8 cellular contexts compared by ENCODE assay signal in the genomic region with DNA sequence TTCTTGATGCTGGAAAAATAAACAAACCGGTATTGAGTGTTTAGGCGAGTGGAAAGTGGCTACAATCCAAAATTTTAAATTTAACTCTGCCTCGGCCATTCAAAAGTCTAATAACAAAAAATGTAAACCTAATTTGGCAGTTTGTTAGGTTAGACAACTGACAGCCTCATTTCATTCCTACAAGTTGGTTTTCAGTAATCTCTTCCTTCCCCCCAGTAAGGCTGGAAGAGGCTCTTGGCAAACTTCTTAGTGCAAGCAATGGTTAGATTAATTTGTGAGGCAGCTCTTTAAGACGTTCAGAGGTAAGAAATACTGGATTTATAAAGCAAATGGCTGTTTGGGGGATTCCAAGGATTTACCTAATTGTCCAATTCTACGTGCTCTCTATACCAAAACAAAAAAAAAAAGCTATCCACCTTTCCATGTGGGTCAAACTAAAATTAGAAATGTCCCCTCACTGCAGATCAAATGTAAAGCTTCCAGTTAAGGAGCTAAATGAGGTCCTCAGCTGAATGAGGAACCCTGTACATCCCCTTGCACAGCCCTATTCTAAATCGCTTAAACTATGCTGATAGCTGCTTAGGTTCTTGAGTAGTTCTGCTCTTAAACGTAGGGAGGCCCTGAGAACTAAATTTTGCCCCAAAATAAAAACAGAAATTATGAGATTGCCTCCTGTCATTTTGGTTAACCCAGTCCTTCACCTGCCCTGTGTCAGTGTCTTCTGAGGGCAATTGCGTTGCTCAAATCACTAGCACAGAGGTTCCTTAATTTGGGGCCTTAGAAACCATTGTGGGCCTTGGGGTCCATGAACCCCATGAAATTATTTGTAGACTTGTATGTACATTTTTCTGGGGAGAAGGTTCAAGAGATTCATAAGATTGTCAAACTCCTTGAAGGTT. TPM values are rescaled to one million over a fixed set of nuclear protein-coding genes. Genes with fewer than 3 reads are reported as not detected.
A peak's percentile ranks its signal among the peaks of the same experiment; 100 is the strongest.
DNase-seq lines count a peak whose midpoint lies in the region; ATAC-seq, FAIRE-seq and TF ChIP-seq lines count a peak whose summit lies in the region.

No MANE protein-coding gene starts in this region.

- no peaks in the 10 kb centered on the region for H3K9me3 ChIP-seq in esophagus (ENCODE audit: control insufficient read depth in 2 of 2, insufficient read depth in 1 of 2, low read depth in 1 of 2, low read length in 1 of 2)
- no peaks in the 10 kb centered on the region for H3K9me3 ChIP-seq in skeletal muscle satellite cell (replicated peaks; ENCODE audit: low read length)

- no peak for FAIRE-seq in GM12891 (lab: Jason Lieb, UNC)

- peak overlapping the region; percentile 95 for H3K4me2 ChIP-seq in skeletal muscle satellite cell (ENCODE audit: low read length)

- peak overlapping the region; percentile 62 to 68 for H3K27ac ChIP-seq in esophagus (ENCODE audit: low read depth in 2 of 2, low read length in 1 of 2)

- no peak for ATAC-seq in HG03432 (IDR thresholded peaks at IDR 0.05; ENCODE audit: unreplicated experiment)

- H3K27me3 ChIP-seq in esophagus (ENCODE audit: control insufficient read depth in 1 of 2, insufficient read depth in 2 of 2, low read length in 2 of 2) (no peaks in the 10 kb centered on the region), skeletal muscle satellite cell (ENCODE audit: control insufficient read depth, insufficient read depth, low read length) (no peaks in the 10 kb centered on the region)

- TF ChIP-seq POLR2A in GM12891 (IDR thresholded peaks at IDR 0.05; ENCODE audit: low read depth, low read length) = peak; percentile 35; the same call in 1 of the 2 replicates

- peak overlapping the region in 1 of 2 donors; percentile 96 for H3K4me3 ChIP-seq in esophagus (ENCODE audit: low read depth in 1 of 2, low read length in 2 of 2)
- H3K4me3 ChIP-seq in skeletal muscle satellite cell (ENCODE audit: low read length) = peak overlapping the region; percentile 90

- WGBS in esophagus, 2 donors = 27 to 29% methylated on average over 8 of the region's 8 CpGs

- H3K4me1 ChIP-seq in esophagus (ENCODE audit: control insufficient read depth in 2 of 2, insufficient read depth in 2 of 2, low read length in 1 of 2) (peaks cover 0 to 2% of the 10 kb centered on the region in 2 donors), skeletal muscle satellite cell (ENCODE audit: control insufficient read depth, insufficient read depth, low read length) (peaks cover 18% of the 10 kb centered on the region)

- no peak for DNase-seq in GM12891 (ENCODE audit: insufficient read length, low spot score)
- DNase-seq in RPMI8226 = peak; percentile 10
- no peak for DNase-seq in NCI-H69 (lab: John Stamatoyannopoulos, UW)
- no peak for DNase-seq in activated gamma-delta T cell (lab: John Stamatoyannopoulos, UW)
- DNase-seq in stimulated activated CD4-positive, alpha-beta T cell treated with anti-CD3 and anti-CD28 coated beads, Interleukin-4, amount 100 ng/mL, for 1 hour = no peak

- H3K9ac ChIP-seq in skeletal muscle satellite cell (ENCODE audit: low read depth, low read length) = peak overlapping the region; percentile 94

- H3K36me3 ChIP-seq in esophagus (ENCODE audit: control insufficient read depth in 2 of 2, insufficient read depth in 2 of 2, low read length in 1 of 2) (no peaks in the 10 kb centered on the region), skeletal muscle satellite cell (ENCODE audit: insufficient read depth, low read length) (peaks cover 5% of the 10 kb centered on the region)

TF ChIP-seq in GM12891, 5 proteins besides CTCF, POLR2A, EP300 and RAD21:
- TF ChIP-seq PAX5 (IDR thresholded peaks at IDR 0.05; ENCODE audit: insufficient read depth, low read length, severe bottlenecking) (no peak), SPI1 (IDR thresholded peaks at IDR 0.05; ENCODE audit: low read depth, low read length) (peak; percentile 63)

RNA-seq across cellular contexts. Expression of a gene that starts 2.9 kb away (rescaled TPM):
- polyA plus RNA-seq in GM12891 (2012; ENCODE audit: low read depth, missing spikeins) = 21.4 TPM
- polyA plus RNA-seq in esophagus = 10 to 100 TPM; 20.4 to 24.2 TPM
- total RNA-seq in skeletal muscle satellite cell (2012; rRNA removed) = 4.2 and 4.3 TPM in 2 replicates

RNA-seq across cellular contexts. Expression of a gene that starts 10.5 kb away (rescaled TPM):
- polyA plus RNA-seq in GM12891 (2012; ENCODE audit: low read depth, missing spikeins) = 8.7 TPM
- 1 to 10 TPM; 3.7 to 4.5 TPM for polyA plus RNA-seq in esophagus
- 4.6 and 8.3 TPM in 2 replicates for total RNA-seq in skeletal muscle satellite cell (2012; rRNA removed)

RNA-seq across cellular contexts. Expression of a gene that starts 15.7 kb away (rescaled TPM):
- polyA plus RNA-seq in GM12891 (2012; ENCODE audit: low read depth, missing spikeins) = 8.1 TPM
- polyA plus RNA-seq in esophagus = 1 to 10 TPM; 5.9 to 8.8 TPM
- 0.87 and 4.6 TPM in 2 replicates for total RNA-seq in skeletal muscle satellite cell (2012; rRNA removed)

RNA-seq across cellular contexts. Expression of a gene that starts 18.8 kb away (rescaled TPM):
- polyA plus RNA-seq in GM12891 (2012; ENCODE audit: low read depth, missing spikeins) = 0.53 TPM
- polyA plus RNA-seq in esophagus = 10 to 100 TPM; 34.2 to 47.3 TPM
- total RNA-seq in skeletal muscle satellite cell (2012; rRNA removed) = 5.3 and 13.3 TPM in 2 replicates
